Comparison of ENCODE assay signal across 1 cellular context in genomic region chr2:148670773-148671172, GRCh38.
TF ChIP-seq lines count a peak whose summit lies in the region.

No MANE protein-coding gene starts in this region.

TF ChIP-seq in HCT116, 20 proteins besides CTCF, POLR2A, EP300 and RAD21 (continued from another document):
- TF ChIP-seq, protein P1, sequence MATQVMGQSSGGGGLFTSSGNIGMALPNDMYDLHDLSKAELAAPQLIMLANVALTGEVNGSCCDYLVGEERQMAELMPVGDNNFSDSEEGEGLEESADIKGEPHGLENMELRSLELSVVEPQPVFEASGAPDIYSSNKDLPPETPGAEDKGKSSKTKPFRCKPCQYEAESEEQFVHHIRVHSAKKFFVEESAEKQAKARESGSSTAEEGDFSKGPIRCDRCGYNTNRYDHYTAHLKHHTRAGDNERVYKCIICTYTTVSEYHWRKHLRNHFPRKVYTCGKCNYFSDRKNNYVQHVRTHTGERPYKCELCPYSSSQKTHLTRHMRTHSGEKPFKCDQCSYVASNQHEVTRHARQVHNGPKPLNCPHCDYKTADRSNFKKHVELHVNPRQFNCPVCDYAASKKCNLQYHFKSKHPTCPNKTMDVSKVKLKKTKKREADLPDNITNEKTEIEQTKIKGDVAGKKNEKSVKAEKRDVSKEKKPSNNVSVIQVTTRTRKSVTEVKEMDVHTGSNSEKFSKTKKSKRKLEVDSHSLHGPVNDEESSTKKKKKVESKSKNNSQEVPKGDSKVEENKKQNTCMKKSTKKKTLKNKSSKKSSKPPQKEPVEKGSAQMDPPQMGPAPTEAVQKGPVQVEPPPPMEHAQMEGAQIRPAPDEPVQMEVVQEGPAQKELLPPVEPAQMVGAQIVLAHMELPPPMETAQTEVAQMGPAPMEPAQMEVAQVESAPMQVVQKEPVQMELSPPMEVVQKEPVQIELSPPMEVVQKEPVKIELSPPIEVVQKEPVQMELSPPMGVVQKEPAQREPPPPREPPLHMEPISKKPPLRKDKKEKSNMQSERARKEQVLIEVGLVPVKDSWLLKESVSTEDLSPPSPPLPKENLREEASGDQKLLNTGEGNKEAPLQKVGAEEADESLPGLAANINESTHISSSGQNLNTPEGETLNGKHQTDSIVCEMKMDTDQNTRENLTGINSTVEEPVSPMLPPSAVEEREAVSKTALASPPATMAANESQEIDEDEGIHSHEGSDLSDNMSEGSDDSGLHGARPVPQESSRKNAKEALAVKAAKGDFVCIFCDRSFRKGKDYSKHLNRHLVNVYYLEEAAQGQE (IDR thresholded peaks at IDR 0.05; ENCODE audit: low read depth): no peak
- TF ChIP-seq SP1 (IDR thresholded peaks at IDR 0.05; ENCODE audit: low read depth): no peak
- no peak for TF ChIP-seq CBX3 (IDR thresholded peaks at IDR 0.05; ENCODE audit: low read depth)
